In genomic region chr6:87473419-87473903, GRCh38 we compare ENCODE assay signal across 8 cellular contexts. TPM values are rescaled to one million over a fixed set of nuclear protein-coding genes. Genes with fewer than 3 reads are reported as not detected.
DNase-seq lines count a peak whose midpoint lies in the region; ATAC-seq and TF ChIP-seq lines count a peak whose summit lies in the region.

No MANE protein-coding gene starts in this region.

- peak; percentile 59 to 64 for ATAC-seq in CD4-positive, CD25-positive, alpha-beta regulatory T cell (ENCODE audit: low read depth in 2 of 2)
- peak; percentile 67 for ATAC-seq in GM18873 (IDR thresholded peaks at IDR 0.05; ENCODE audit: low FRiP score, unreplicated experiment)
- ATAC-seq in HG03097 (IDR thresholded peaks at IDR 0.05; ENCODE audit: low FRiP score, unreplicated experiment): peak; percentile 52
- peak; percentile 65 for ATAC-seq in body of pancreas

- no peaks in the 10 kb centered on the region for H3K79me2 ChIP-seq in OCI-LY3 (ENCODE audit: low read length)

- no peaks in the 10 kb centered on the region for H4K20me1 ChIP-seq in OCI-LY3 (ENCODE audit: insufficient read depth, low read length)

- peak overlapping the region; percentile 85 for H3K9ac ChIP-seq in OCI-LY3 (ENCODE audit: low read length)

- peak overlapping the region; percentile 90 for H3K4me3 ChIP-seq in CD4-positive, CD25-positive, alpha-beta regulatory T cell (ENCODE audit: low read depth, low read length)
- H3K4me3 ChIP-seq in OCI-LY3 (ENCODE audit: low read length) (peak overlapping the region; percentile 90), body of pancreas (peak overlapping the region; percentile 53 to 87)

- peak overlapping the region; percentile 86 for H3K4me2 ChIP-seq in OCI-LY3 (ENCODE audit: low read length)

- H2AFZ ChIP-seq in OCI-LY3 (ENCODE audit: low read depth, low read length): peak overlapping the region; percentile 98

- no peaks in the 10 kb centered on the region for H3K9me3 ChIP-seq in CD4-positive, CD25-positive, alpha-beta regulatory T cell (ENCODE audit: control insufficient read depth in 2 of 2, low read length in 2 of 2)
- H3K9me3 ChIP-seq in OCI-LY3 (ENCODE audit: insufficient read depth, low read length) (no peaks in the 10 kb centered on the region), body of pancreas (no peaks in the 10 kb centered on the region)

- intact Hi-C loops in body of pancreas (cut with DNase I): no loop called here

- H3K27me3 ChIP-seq in CD4-positive, CD25-positive, alpha-beta regulatory T cell (ENCODE audit: control insufficient read depth, insufficient read depth, low read length): no peaks in the 10 kb centered on the region
- H3K27me3 ChIP-seq in OCI-LY3 (ENCODE audit: low read depth, low read length) (no peaks in the 10 kb centered on the region), body of pancreas (no peaks in the 10 kb centered on the region)

- no peak for TF ChIP-seq POLR2A in body of pancreas (IDR thresholded peaks at IDR 0.05)

- TF ChIP-seq CTCF in OCI-LY3 (IDR thresholded peaks at IDR 0.05; ENCODE audit: low read depth, low read length) (no peak), body of pancreas (IDR thresholded peaks at IDR 0.05) (no peak)

- peaks cover 11% of the 10 kb centered on the region for H3K36me3 ChIP-seq in CD4-positive, CD25-positive, alpha-beta regulatory T cell (ENCODE audit: control insufficient read depth, insufficient read depth, low read length)
- H3K36me3 ChIP-seq in OCI-LY3 (replicated peaks; ENCODE audit: low read depth, low read length) (no peaks in the 10 kb centered on the region), body of pancreas (replicated peaks in 1 of 2; ENCODE audit: insufficient read depth in 1 of 2, low read depth in 2 of 2) (no peaks in the 10 kb centered on the region)

- peak overlapping the region; percentile 89 for H3K27ac ChIP-seq in CD4-positive, CD25-positive, alpha-beta regulatory T cell (ENCODE audit: insufficient read depth, low read length, poor library complexity, severe bottlenecking)
- H3K27ac ChIP-seq in OCI-LY3 (ENCODE audit: low read length): peak overlapping the region; percentile 40; the same call in 1 of the 2 replicates
- peak overlapping the region; percentile 89 to 97 (median 93) for H3K27ac ChIP-seq in body of pancreas

- peak overlapping the region; percentile 77 to 100 (median 98) for H3K27ac Mint-ChIP-seq in CD4-positive, CD25-positive, alpha-beta regulatory T cell

- H3K4me3 Mint-ChIP-seq in CD4-positive, CD25-positive, alpha-beta regulatory T cell: peak overlapping the region; percentile 90 to 99 (median 98)

- peaks cover 7% of the 10 kb centered on the region for H3K36me3 Mint-ChIP-seq in CD4-positive, CD25-positive, alpha-beta regulatory T cell

- H3K4me1 Mint-ChIP-seq in CD4-positive, CD25-positive, alpha-beta regulatory T cell: peaks cover 9 to 36% (median 22%) of the 10 kb centered on the region in 4 donors

- H3K9me3 Mint-ChIP-seq in CD4-positive, CD25-positive, alpha-beta regulatory T cell: no peaks in the 10 kb centered on the region

- peaks cover 8% of the 10 kb centered on the region for H3K4me1 ChIP-seq in CD4-positive, CD25-positive, alpha-beta regulatory T cell (ENCODE audit: control insufficient read depth, insufficient read depth, low read length, poor library complexity, severe bottlenecking)
- H3K4me1 ChIP-seq in OCI-LY3 (ENCODE audit: low read length): peaks cover 11% of the 10 kb centered on the region
- peaks cover 10% of the 10 kb centered on the region for H3K4me1 ChIP-seq in body of pancreas

- DNase-seq in CD4-positive, CD25-positive, alpha-beta regulatory T cell: peak in 1 of 3 donors; percentile 79
- peak in 2 of 4 donors; percentile 10 to 14 for DNase-seq in body of pancreas
- DNase-seq in inferior parietal cortex (ENCODE audit: extremely low spot score): peak; percentile 48
- peak in 2 of 3 donors; percentile 34 to 48 for DNase-seq in stimulated activated CD4-positive, alpha-beta T cell treated with anti-CD3 and anti-CD28 coated beads, TNF-alpha, amount 100 ng/mL, for 48 hours (ENCODE audit: low read depth in 3 of 3)
- DNase-seq in ecto neural progenitor cell (ENCODE audit: low spot score): no peak

- 0 to 1% methylated on average over 11 to 15 of the region's 15 CpGs for WGBS in body of pancreas, 2 donors

- peaks cover 7% of the 10 kb centered on the region for H3K27me3 Mint-ChIP-seq in CD4-positive, CD25-positive, alpha-beta regulatory T cell

RNA-seq across cellular contexts. Expression of gene SLC35A1, which starts 0.7 kb away (rescaled TPM):
- 12.0 TPM for total RNA-seq in CD4-positive, CD25-positive, alpha-beta regulatory T cell
- 10 to 100 TPM; 28.2 to 36.1 (median 33.7) TPM for polyA plus RNA-seq in CD4-positive, CD25-positive, alpha-beta regulatory T cell
- total RNA-seq in body of pancreas: 10 to 100 TPM in 1 of 2 donors, 1 to 10 TPM in 1; 6.9 to 16.1 TPM

Comparison
In these comparisons a context has a peak if more than half of its experiments do, and no peak if none do; other contexts are left out.
1. H3K27ac ChIP-seq: peak in every context shown above with its lines; median percentile 93 in body of pancreas; 89 in CD4-positive, CD25-positive, alpha-beta regulatory T cell; 40 in OCI-LY3.